ENCODE assay signal across 8 cellular contexts in genomic region chr22:28955817-28956216, GRCh38.
DNase-seq lines count a peak whose midpoint lies in the region; ATAC-seq and TF ChIP-seq lines count a peak whose summit lies in the region.

No MANE protein-coding gene starts in this region.

- peaks cover 21% of the 10 kb centered on the region for H3K4me1 ChIP-seq in OCI-LY7 (ENCODE audit: insufficient read depth, low read length, poor library complexity, severe bottlenecking)

- no TSS peak for BruUV-seq in OCI-LY7 (replicated peaks; lab: Mats Ljungman, UMichigan)

- no peak for ATAC-seq in HG03442 (IDR thresholded peaks at IDR 0.05; ENCODE audit: unreplicated experiment)

- H3K4me3 ChIP-seq in OCI-LY7 (ENCODE audit: low read depth, low read length, poor library complexity, severe bottlenecking) (no peak overlapping the region), WERI-Rb-1 (ENCODE audit: low read depth, low read length) (no peak overlapping the region)

- no peak overlapping the region for H2AFZ ChIP-seq in OCI-LY7 (ENCODE audit: low read length)

- no peaks in the 10 kb centered on the region for H3K79me2 ChIP-seq in OCI-LY7 (ENCODE audit: insufficient read depth, low read depth, low read length)

- no peaks in the 10 kb centered on the region for H3K27me3 ChIP-seq in WERI-Rb-1 (ENCODE audit: insufficient read depth, low read depth, severe bottlenecking)

- intact Hi-C loops in OCI-LY7 (cut with micrococcal nuclease; ENCODE audit: unreplicated experiment) (loop anchor here (5.0 kb wide), 1 partner anchor 74 kb away; the partner anchor contains the start of gene ZNRF3), posterior cingulate gyrus (cut with DNase I) (no loop called here)

- TF ChIP-seq CTCF in GM13977 (IDR thresholded peaks at IDR 0.05; ENCODE audit: extremely low read depth, insufficient read depth, missing control alignments) (no peak), OCI-LY7 (conservative IDR thresholded peaks at IDR 0.05; ENCODE audit: low read length) (no peak), WERI-Rb-1 (IDR thresholded peaks at IDR 0.05; ENCODE audit: low read depth, low read length) (no peak)

- H3K27ac ChIP-seq in OCI-LY7 (ENCODE audit: low read depth, low read length, poor library complexity, severe bottlenecking) (no peak overlapping the region), WERI-Rb-1 (no peak overlapping the region)

- H3K36me3 ChIP-seq in OCI-LY7 (ENCODE audit: insufficient read depth, low read length) (no peaks in the 10 kb centered on the region), WERI-Rb-1 (0 out of 2 replicates have a peak, but pooled peaks cover 2% of the 10 kb centered on the region)

- no peaks in the 10 kb centered on the region for H3K9me2 ChIP-seq in OCI-LY7 (ENCODE audit: insufficient read depth, low read length)

- no peaks in the 10 kb centered on the region for H3K9me3 ChIP-seq in OCI-LY7 (ENCODE audit: low read length)
- H3K9me3 ChIP-seq in WERI-Rb-1 (ENCODE audit: severe bottlenecking): peaks cover 2% of the 10 kb centered on the region

- peak overlapping the region; percentile 45 for H3K4me2 ChIP-seq in OCI-LY7 (ENCODE audit: low read length)

- H4K20me1 ChIP-seq in OCI-LY7 (ENCODE audit: insufficient read depth, low read length): no peaks in the 10 kb centered on the region

- in situ Hi-C loops in GM13977 (cut with MboI; ENCODE audit: low pct_unique_long_range_greater_than_20kb, low sequenced_read_pairs, unreplicated experiment): no loop called here

- CTCF ChIA-PET in OCI-LY7 (lab: Charles Lee; ENCODE audit: unreplicated experiment): no interaction called here

- DNase-seq in GM13977 (ENCODE audit: low spot score) (peak; percentile 31), OCI-LY7 (ENCODE audit: low spot score) (peak; percentile 65), posterior cingulate gyrus (no peak), SHP77 treated with DMSO at 0.1 percent for 48 hours (lab: John Stamatoyannopoulos, UW) (no peak), WERI-Rb-1 (no peak)
- DNase-seq in activated effector memory CD4-positive, alpha-beta T cell treated with Interleukin-2 at 50 U/mL for 16 hours: peak; percentile 59
- DNase-seq in stimulated activated CD4-positive, alpha-beta T cell treated with anti-CD3 and anti-CD28 coated beads, Interleukin-2, amount 100 ng/mL, for 48 hours: peak; percentile 60 to 69

- POLR2A ChIA-PET in OCI-LY7 (lab: Charles Lee): no interaction called here

Comparison
In these comparisons a context has a peak if more than half of its experiments do, and no peak if none do; other contexts are left out.
1. DNase-seq: peak in GM13977 (single experiment), OCI-LY7 (single experiment), activated effector memory CD4-positive, alpha-beta T cell treated with Interleukin-2 at 50 U/mL for 16 hours (single experiment) and stimulated activated CD4-positive, alpha-beta T cell treated with anti-CD3 and anti-CD28 coated beads, Interleukin-2, amount 100 ng/mL, for 48 hours (2 of 2); none in posterior cingulate gyrus (0 of 10), SHP77 treated with DMSO at 0.1 percent for 48 hours (single experiment) and WERI-Rb-1 (single experiment).